10 cellular contexts compared by ENCODE assay signal in genomic region chr15:68957686-68958085, GRCh38. TPM values are rescaled to one million over a fixed set of nuclear protein-coding genes. Genes with fewer than 3 reads are reported as not detected.
"Had no signal": no experiment of that assay in that cellular context is flagged by ENCODE, and none has a peak within 500 bp of the region (broad histone marks: within the 10 kb centered on the region; RNA-seq: fewer than 3 reads in every experiment).

No MANE protein-coding gene starts in this region.

- DNase-seq: GM23248, GOT3, H7, HFFc6, IMR-90 had no signal

- H3K4me3 ChIP-seq: GM23248, HAP-1, K562 had no signal

- H3K27ac ChIP-seq: GM23248 had no signal

- ATAC-seq: HCT116, K562 had no signal

- H3K4me1 ChIP-seq: HAP-1 had no signal

- H3K36me3 ChIP-seq: HAP-1 had no signal

- H3K9me3 ChIP-seq: HAP-1 had no signal

RNA-seq across cellular contexts. Expression of gene SPESP1, which starts 27.4 kb away (rescaled TPM):
- total RNA-seq: H4, HT-29, K562 had no signal
- polyA plus RNA-seq: K562 had no signal

RNA-seq across cellular contexts. Expression of gene NOX5, which starts 56.8 kb away (rescaled TPM):
- total RNA-seq: H4, H7, HT-29, IMR-90, K562 had no signal
- polyA plus RNA-seq: GM23248 had no signal
